ENCODE assay signal across 15 cellular contexts in the genomic region with DNA sequence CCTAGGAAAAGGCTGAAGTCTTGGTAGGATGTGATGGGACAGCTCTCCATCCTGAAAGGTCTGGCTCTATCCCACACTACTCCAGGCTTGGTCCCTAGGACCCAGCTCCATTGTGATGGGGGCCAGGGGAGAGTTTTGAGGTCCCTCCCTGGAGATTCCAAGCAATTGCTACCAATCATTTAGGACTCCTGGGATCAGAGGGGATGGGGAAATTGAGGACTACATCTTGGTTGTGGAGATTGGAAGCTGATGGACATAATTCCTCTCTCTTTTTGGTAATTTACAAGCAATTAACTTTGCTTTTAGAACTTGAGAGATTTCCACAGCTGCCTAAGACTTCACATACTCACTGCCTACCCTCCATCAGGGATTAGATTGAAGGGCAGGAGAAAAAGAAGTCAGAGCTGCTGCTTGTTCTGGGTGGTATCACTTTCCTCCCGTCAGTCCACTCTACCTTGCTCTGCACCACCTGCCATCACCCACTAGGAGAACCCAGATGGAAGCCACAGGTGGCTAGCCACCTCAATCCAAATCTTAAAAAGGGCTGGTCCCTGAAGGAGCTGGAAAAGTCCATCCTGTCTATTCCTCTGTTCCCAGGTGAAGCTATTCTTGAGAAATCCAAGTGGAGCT. TPM values are rescaled to one million over a fixed set of nuclear protein-coding genes. Genes with fewer than 3 reads are reported as not detected.
DNase-seq lines count a peak whose midpoint lies in the region; ATAC-seq, FAIRE-seq and TF ChIP-seq lines count a peak whose summit lies in the region.
"Had no signal": no experiment of that assay in that cellular context is flagged by ENCODE, and none has a peak within 500 bp of the region (broad histone marks: within the 10 kb centered on the region; RNA-seq: fewer than 3 reads in every experiment).

No MANE protein-coding gene starts in this region.

- no peak overlapping the region for H3K9ac ChIP-seq in MM.1S (ENCODE audit: low read length)

- no peak overlapping the region for H2AFZ ChIP-seq in MM.1S (ENCODE audit: low read length)

- H3F3A ChIP-seq in MM.1S (ENCODE audit: insufficient read depth, low read length), result peaks cover 67% of the 10 kb centered on the region

- H3K27ac ChIP-seq in MM.1S (ENCODE audit: low read length) (peak overlapping the region; percentile 60; the same call in 1 of the 2 replicates), small intestine (ENCODE audit: low read depth in 1 of 2, low read length in 1 of 2) (peak overlapping the region; percentile 81 to 85)

- peak; percentile 13 for ATAC-seq in activated CD4-positive, alpha-beta T cell treated with anti-CD3 and anti-CD28 coated beads for 36 hours
- ATAC-seq: left lung had no signal

- no peak for FAIRE-seq in small intestine (lab: Jason Lieb, UNC)
- FAIRE-seq: A204.1 had no signal

- H3K36me3 ChIP-seq in MM.1S (replicated peaks; ENCODE audit: insufficient read depth, low read length) (peaks cover 16% of the 10 kb centered on the region), small intestine (ENCODE audit: control insufficient read depth in 2 of 2, insufficient read depth in 2 of 2, low read length in 2 of 2) (peaks cover 15 to 17% of the 10 kb centered on the region in 2 donors)

- no peaks in the 10 kb centered on the region for H3K27me3 ChIP-seq in MM.1S (replicated peaks; ENCODE audit: insufficient read depth, low read length)
- H3K27me3 ChIP-seq in small intestine (ENCODE audit: control insufficient read depth in 2 of 2, insufficient read depth in 2 of 2, low read length in 2 of 2), result no peaks in the 10 kb centered on the region
- H3K27me3 ChIP-seq: left lung had no signal

- H4K20me1 ChIP-seq in MM.1S (ENCODE audit: insufficient read depth, low read length), result no peaks in the 10 kb centered on the region; the same call in 1 of the 2 replicates

- H3K4me3 ChIP-seq in MM.1S (ENCODE audit: low read length), result no peak overlapping the region
- no peak overlapping the region for H3K4me3 ChIP-seq in small intestine (ENCODE audit: low read depth in 1 of 2, low read length in 2 of 2)
- H3K4me3 ChIP-seq: left lung had no signal

- no peaks in the 10 kb centered on the region for H3K27me3 Mint-ChIP-seq in activated CD4-positive, alpha-beta T cell treated with anti-CD3 and anti-CD28 coated beads for 36 hours
- H3K27me3 Mint-ChIP-seq in nephron progenitor cell (ENCODE audit: low read depth, poor library complexity), result peaks cover 1% of the 10 kb centered on the region

- peak; percentile 33 for DNase-seq in activated CD4-positive, alpha-beta T cell treated with anti-CD3 and anti-CD28 coated beads for 36 hours
- no peak for DNase-seq in activated CD4-positive, alpha-beta T cell treated with anti-CD3 and anti-CD28 coated beads, Interleukin-2, amount 50 U/mL, for 4 hours
- no peak for DNase-seq in MM.1S
- peak; percentile 42 for DNase-seq in activated naive CD4-positive, alpha-beta T cell treated with anti-CD3 and anti-CD28 coated beads, Interleukin-2, amount 50 U/mL, for 16 hours
- no peak for DNase-seq in small intestine
- DNase-seq in nephron progenitor cell, result no peak
- no peak for DNase-seq in SIG-M5 (lab: John Stamatoyannopoulos, UW)
- DNase-seq in HuH-7.5 (ENCODE audit: low spot score), result no peak
- DNase-seq: amygdala, EL, H9, Kasumi-1, left lung, nucleus accumbens had no signal

- intact Hi-C loops in activated CD4-positive, alpha-beta T cell treated with anti-CD3 and anti-CD28 coated beads for 36 hours (cut with DNase I, micrococcal nuclease), result no loop called here

- TF ChIP-seq CTCF in MM.1S (IDR thresholded peaks at IDR 0.05; ENCODE audit: low read length) (peak; percentile 33), nephron progenitor cell (IDR thresholded peaks at IDR 0.05) (no peak)

- no peaks in the 10 kb centered on the region for H3K9me3 Mint-ChIP-seq in activated CD4-positive, alpha-beta T cell treated with anti-CD3 and anti-CD28 coated beads for 36 hours (ENCODE audit: low read depth)
- no peaks in the 10 kb centered on the region for H3K9me3 Mint-ChIP-seq in nephron progenitor cell
- H3K9me3 Mint-ChIP-seq: H9 had no signal

- H3K4me1 Mint-ChIP-seq in activated CD4-positive, alpha-beta T cell treated with anti-CD3 and anti-CD28 coated beads for 36 hours, result peaks cover 52% of the 10 kb centered on the region
- H3K4me1 Mint-ChIP-seq in nephron progenitor cell, result peaks cover 22% of the 10 kb centered on the region

- peak overlapping the region; percentile 37 for H3K27ac Mint-ChIP-seq in activated CD4-positive, alpha-beta T cell treated with anti-CD3 and anti-CD28 coated beads for 36 hours
- H3K27ac Mint-ChIP-seq in nephron progenitor cell, result no peak overlapping the region
- H3K27ac Mint-ChIP-seq: H9 had no signal

- POLR2A ChIA-PET in activated CD4-positive, alpha-beta T cell treated with anti-CD3 and anti-CD28 coated beads for 36 hours (lab: Charles Lee), result interaction anchor here (0.6 to 10.0 kb wide), 22 partner anchors 9 to 946 kb away, joined by 3 to 116 read pairs (median 8); partner anchors contain the start of gene IRF1

- H3K36me3 Mint-ChIP-seq in activated CD4-positive, alpha-beta T cell treated with anti-CD3 and anti-CD28 coated beads for 36 hours (ENCODE audit: low read depth), result peaks cover 28% of the 10 kb centered on the region
- no peaks in the 10 kb centered on the region for H3K36me3 Mint-ChIP-seq in nephron progenitor cell (ENCODE audit: low read depth)

- H3K4me2 ChIP-seq in MM.1S (ENCODE audit: low read depth, low read length), result no peak overlapping the region

- no peaks in the 10 kb centered on the region for H3K9me3 ChIP-seq in MM.1S (replicated peaks; ENCODE audit: insufficient read depth, low read length)
- H3K9me3 ChIP-seq in small intestine (ENCODE audit: control insufficient read depth, low read depth), result no peaks in the 10 kb centered on the region
- H3K9me3 ChIP-seq: left lung had no signal

- peaks cover 26% of the 10 kb centered on the region for H3K79me2 ChIP-seq in MM.1S (ENCODE audit: low read length)

- CTCF ChIA-PET in activated CD4-positive, alpha-beta T cell treated with anti-CD3 and anti-CD28 coated beads for 36 hours (lab: Charles Lee), result interaction anchor here (0.6 to 4.2 kb wide), 22 partner anchors 8 to 340 kb away, joined by 3 to 25 read pairs (median 6); partner anchors contain the start of gene IRF1

- no peak overlapping the region for H3K4me3 Mint-ChIP-seq in activated CD4-positive, alpha-beta T cell treated with anti-CD3 and anti-CD28 coated beads for 36 hours
- H3K4me3 Mint-ChIP-seq in nephron progenitor cell, result no peak overlapping the region
- H3K4me3 Mint-ChIP-seq: H9 had no signal

- H3K4me1 ChIP-seq in MM.1S (ENCODE audit: low read length) (peaks cover 66% of the 10 kb centered on the region), small intestine (ENCODE audit: control insufficient read depth in 2 of 2, insufficient read depth in 1 of 2, low read depth in 1 of 2, low read length in 1 of 2) (peaks cover 14 to 25% of the 10 kb centered on the region in 2 donors)

- 70 to 77% (median 70%) methylated on average over 1 of the region's 1 CpG for WGBS in small intestine, 3 donors

- no peaks in the 10 kb centered on the region for H3K9me2 ChIP-seq in MM.1S (replicated peaks; ENCODE audit: insufficient read depth, low read length)

RNA-seq across cellular contexts. Expression of gene IRF1, which starts 10.6 kb away (rescaled TPM):
- 100 to 1,000 TPM; 121 to 130 TPM for total RNA-seq in activated CD4-positive, alpha-beta T cell treated with anti-CD3 and anti-CD28 coated beads for 36 hours
- 10 to 100 TPM; 51.7 to 64.1 (median 54.0) TPM for polyA plus RNA-seq in small intestine

Comparison
In these comparisons a context has a peak if more than half of its experiments do, and no peak if none do; other contexts are left out.
1. DNase-seq: peak in activated CD4-positive, alpha-beta T cell treated with anti-CD3 and anti-CD28 coated beads for 36 hours (single experiment) and activated naive CD4-positive, alpha-beta T cell treated with anti-CD3 and anti-CD28 coated beads, Interleukin-2, amount 50 U/mL, for 16 hours (single experiment); none in activated CD4-positive, alpha-beta T cell treated with anti-CD3 and anti-CD28 coated beads, Interleukin-2, amount 50 U/mL, for 4 hours (0 of 2), MM.1S (single experiment), small intestine (single experiment), nephron progenitor cell (single experiment), SIG-M5 (single experiment) and HuH-7.5 (single experiment).